In genomic region chr10:21521910-21522533, GRCh38 we compare ENCODE assay signal across 23 cellular contexts. TPM values are rescaled to one million over a fixed set of nuclear protein-coding genes. Genes with fewer than 3 reads are reported as not detected.
DNase-seq lines count a peak whose midpoint lies in the region; ATAC-seq and TF ChIP-seq lines count a peak whose summit lies in the region.
"Had no signal": no experiment of that assay in that cellular context is flagged by ENCODE, and none has a peak within 500 bp of the region (broad histone marks: within the 10 kb centered on the region; RNA-seq: fewer than 3 reads in every experiment).

No MANE protein-coding gene starts in this region.

- H3K4me3 Mint-ChIP-seq in nephron: peak overlapping the region; percentile 57 to 75 (median 58)
- peak overlapping the region; percentile 55 for H3K4me3 Mint-ChIP-seq in type B pancreatic cell
- H3K4me3 Mint-ChIP-seq: activated naive CD8-positive, alpha-beta T cell treated with anti-CD3 and anti-CD28 coated beads, Interleukin-2, amount 10 ng/mL, durations not matched to agents 7 days and 5 days; CD8-positive, alpha-beta T cell had no signal

- no peaks in the 10 kb centered on the region for H3K9me3 Mint-ChIP-seq in nephron
- no peaks in the 10 kb centered on the region for H3K9me3 Mint-ChIP-seq in type B pancreatic cell
- H3K9me3 Mint-ChIP-seq: activated naive CD8-positive, alpha-beta T cell treated with anti-CD3 and anti-CD28 coated beads, Interleukin-2, amount 10 ng/mL, durations not matched to agents 7 days and 5 days; CD8-positive, alpha-beta T cell had no signal

- H3K4me1 Mint-ChIP-seq in nephron (peaks cover 62% of the 10 kb centered on the region), type B pancreatic cell (ENCODE audit: unreplicated experiment) (peaks cover 49% of the 10 kb centered on the region)

- peaks cover 49% of the 10 kb centered on the region for H3K4me1 ChIP-seq in cardiac muscle cell (ENCODE audit: low read depth)

- peak overlapping the region; percentile 99 for H3K27ac ChIP-seq in cardiac muscle cell

- intact Hi-C loops in Right ventricle myocardium superior (cut with DNase I): no loop called here

- H3K36me3 ChIP-seq in cardiac muscle cell: no peaks in the 10 kb centered on the region
- H3K36me3 ChIP-seq: HAP-1 had no signal

- H3K27me3 ChIP-seq in cardiac muscle cell: no peaks in the 10 kb centered on the region

- H3K27ac Mint-ChIP-seq in nephron (peak overlapping the region; percentile 96 to 99 (median 99)), type B pancreatic cell (peak overlapping the region; percentile 30)
- H3K27ac Mint-ChIP-seq: activated naive CD8-positive, alpha-beta T cell treated with anti-CD3 and anti-CD28 coated beads, Interleukin-2, amount 10 ng/mL, durations not matched to agents 7 days and 5 days; CD8-positive, alpha-beta T cell had no signal

- H3K27me3 Mint-ChIP-seq in nephron (ENCODE audit: low read depth) (no peaks in the 10 kb centered on the region), type B pancreatic cell (peaks cover 5% of the 10 kb centered on the region)

- no peak for DNase-seq in cardiac muscle cell (ENCODE audit: low read depth in 1 of 2, low spot score in 1 of 2)
- no peak for DNase-seq in Right ventricle myocardium superior
- DNase-seq in astrocyte of the spinal cord (ENCODE audit: low read depth, low spot score): peak; percentile 32
- no peak for DNase-seq in type B pancreatic cell (ENCODE audit: extremely low spot score, unreplicated experiment)
- no peak for DNase-seq in stimulated activated CD4-positive, alpha-beta T cell treated with anti-CD3 and anti-CD28 coated beads, Interleukin-12 subunit alpha, Interleukin-12 subunit beta, amount 100 ng/mL, for 4 hours
- no peak for DNase-seq in NCI-H2171 treated with DMSO at 0.1 percent for 48 hours (lab: John Stamatoyannopoulos, UW)
- DNase-seq: activated CD4-positive, CD25-positive, alpha-beta regulatory T cell treated with anti-CD3 and anti-CD28 coated beads, Interleukin-2, amount 50 U/mL, for 72 hours; activated naive CD8-positive, alpha-beta T cell treated with anti-CD3 and anti-CD28 coated beads, Interleukin-2, amount 10 ng/mL, durations not matched to agents 7 days and 5 days; CD8-positive, alpha-beta T cell; DND-41; effector CD4-positive, alpha-beta T cell; hypothalamus; Karpas-422; mucosa of descending colon; NCI-H1436; NCI-H345; posterior cingulate gyrus; SHP77; stimulated activated CD4-positive, alpha-beta T cell treated with anti-CD3 and anti-CD28 coated beads, Interleukin-15, amount 100 ng/mL, for 24 hours; stimulated activated naive CD8-positive, alpha-beta T cell treated with anti-CD3 and anti-CD28 coated beads, Interleukin-15, Interleukin-2, amounts not matched to agents 100 U/mL and 50 U/mL, for 24 hours had no signal

- ATAC-seq in Right ventricle myocardium superior (ENCODE audit: poor library complexity) (no peak), GM18867 (IDR thresholded peaks at IDR 0.05; ENCODE audit: unreplicated experiment) (no peak)
- ATAC-seq: CD8-positive, alpha-beta T cell; mucosa of descending colon; stimulated activated naive CD8-positive, alpha-beta T cell treated with anti-CD3 and anti-CD28 coated beads, Interleukin-15, Interleukin-2, amounts not matched to agents 100 U/mL and 50 U/mL, for 24 hours had no signal

- no peaks in the 10 kb centered on the region for H3K36me3 Mint-ChIP-seq in nephron (ENCODE audit: low read depth)
- no peaks in the 10 kb centered on the region for H3K36me3 Mint-ChIP-seq in type B pancreatic cell
- H3K36me3 Mint-ChIP-seq: activated naive CD8-positive, alpha-beta T cell treated with anti-CD3 and anti-CD28 coated beads, Interleukin-2, amount 10 ng/mL, durations not matched to agents 7 days and 5 days had no signal

- in situ Hi-C loops in astrocyte of the spinal cord (cut with HindIII; ENCODE audit: low sequenced_read_pairs): no loop called here

- H3K4me3 ChIP-seq in cardiac muscle cell (no peak overlapping the region), astrocyte of the spinal cord (ENCODE audit: low read depth, low read length) (no peak overlapping the region)
- H3K4me3 ChIP-seq: HAP-1, mucosa of descending colon had no signal

- no peaks in the 10 kb centered on the region for H3K9me3 ChIP-seq in cardiac muscle cell (ENCODE audit: low read depth)
- H3K9me3 ChIP-seq: HAP-1, mucosa of descending colon had no signal

- no peak for TF ChIP-seq CTCF in cardiac muscle cell (IDR thresholded peaks at IDR 0.05; ENCODE audit: low read depth, low read length)
- TF ChIP-seq CTCF in astrocyte of the spinal cord (IDR thresholded peaks at IDR 0.05; ENCODE audit: low read depth, low read length): no peak
- no peak for TF ChIP-seq CTCF in nephron (IDR thresholded peaks at IDR 0.05; ENCODE audit: unreplicated experiment in 3 of 3)
- TF ChIP-seq CTCF in type B pancreatic cell (conservative IDR thresholded peaks at IDR 0.05): no peak

RNA-seq across cellular contexts. Expression of gene SKIDA1, which starts 3.5 kb away (rescaled TPM):
- total RNA-seq in cardiac muscle cell: 42.4 and 62.4 TPM in 2 replicates
- 4.3 and 7.9 TPM in 2 replicates for polyA plus RNA-seq in cardiac muscle cell
- total RNA-seq in Right ventricle myocardium superior: 3.3 TPM
- total RNA-seq in type B pancreatic cell (ENCODE audit: low replicate concordance): 9.6 and 24.3 TPM in 2 replicates
- total RNA-seq: CD8-positive, alpha-beta T cell had no signal

RNA-seq across cellular contexts. Expression of gene MLLT10, which starts 12.0 kb away (rescaled TPM):
- total RNA-seq in cardiac muscle cell (26.0 and 40.6 TPM in 2 replicates), Right ventricle myocardium superior (22.9 TPM), type B pancreatic cell (ENCODE audit: low replicate concordance) (45.8 and 46.8 TPM in 2 replicates)
- polyA plus RNA-seq in cardiac muscle cell: 38.4 and 39.5 TPM in 2 replicates
